ENCODE assay signal across 16 cellular contexts in genomic region chr4:171169396-171169795, GRCh38.
"Had no signal": no experiment of that assay in that cellular context is flagged by ENCODE, and none has a peak within 500 bp of the region (broad histone marks: within the 10 kb centered on the region; RNA-seq: fewer than 3 reads in every experiment).

No MANE protein-coding gene starts in this region.

- H3K27ac ChIP-seq: coronary artery, dorsolateral prefrontal cortex, esophagus muscularis mucosa, gastrocnemius medialis, heart left ventricle, left lung, lower lobe of right lung had no signal

- H3K4me3 ChIP-seq: coronary artery, dorsolateral prefrontal cortex, esophagus muscularis mucosa, gastrocnemius medialis, heart left ventricle, left lung, lower lobe of right lung had no signal

- H3K9me3 ChIP-seq: gastrocnemius medialis had no signal

- DNase-seq: dermis blood vessel endothelial cell; dorsolateral prefrontal cortex; effector CD4-positive, alpha-beta T cell; effector memory CD4-positive, alpha-beta T cell; foreskin melanocyte; gastrocnemius medialis; heart left ventricle; hippocampal formation; left cardiac atrium; left ventricle myocardium superior; lower lobe of right lung; mesenchymal stem cell; midbrain had no signal

- H3K4me1 ChIP-seq: esophagus muscularis mucosa, gastrocnemius medialis, heart left ventricle, left lung, lower lobe of right lung had no signal

- H3K27me3 ChIP-seq: dorsolateral prefrontal cortex, esophagus muscularis mucosa, gastrocnemius medialis, heart left ventricle, left lung had no signal

- H3K36me3 ChIP-seq: esophagus muscularis mucosa, gastrocnemius medialis, heart left ventricle, left lung, lower lobe of right lung had no signal

- ATAC-seq: gastrocnemius medialis, heart left ventricle, left cardiac atrium, left lung, left ventricle myocardium superior, lower lobe of right lung had no signal
